ENCODE assay signal across 29 cellular contexts in genomic region chr11:11135820-11136476, GRCh38.
A peak's percentile ranks its signal among the peaks of the same experiment; 100 is the strongest.
DNase-seq lines count a peak whose midpoint lies in the region; ATAC-seq, FAIRE-seq and TF ChIP-seq lines count a peak whose summit lies in the region.
"Had no signal": no experiment of that assay in that cellular context is flagged by ENCODE, and none has a peak within 500 bp of the region (broad histone marks: within the 10 kb centered on the region; RNA-seq: fewer than 3 reads in every experiment).

No MANE protein-coding gene starts in this region.

- in situ Hi-C loops in G401 (cut with HindIII; ENCODE audit: low sequenced_read_pairs): no loop called here

- peak; percentile 50 for FAIRE-seq in GM12892 (lab: Jason Lieb, UNC)
- FAIRE-seq: GM12891 had no signal

- no peak for TF ChIP-seq POLR2A in GM12892 (IDR thresholded peaks at IDR 0.05; ENCODE audit: low read depth, low read length)

- TF ChIP-seq CTCF in LNCaP clone FGC (IDR thresholded peaks at IDR 0.05; ENCODE audit: control insufficient read depth, extremely low read depth, insufficient read depth) (no peak), left lung (IDR thresholded peaks at IDR 0.05) (no peak), Calu3 (IDR thresholded peaks at IDR 0.05; ENCODE audit: unreplicated experiment) (no peak)

- H3K27me3 Mint-ChIP-seq in Calu3 (ENCODE audit: unreplicated experiment): no peaks in the 10 kb centered on the region
- no peaks in the 10 kb centered on the region for H3K27me3 Mint-ChIP-seq in activated naive CD4-positive, alpha-beta T cell treated with anti-CD3 and anti-CD28 coated beads for 36 hours (ENCODE audit: low read depth)

- no peaks in the 10 kb centered on the region for H3K4me1 ChIP-seq in left lung
- H3K4me1 ChIP-seq: adrenal gland, right atrium auricular region, upper lobe of right lung had no signal

- intact Hi-C loops in left lung (cut with DNase I): no loop called here
- intact Hi-C loops in Calu3 (cut with micrococcal nuclease; ENCODE audit: unreplicated experiment): no loop called here
- intact Hi-C loops in activated naive CD4-positive, alpha-beta T cell treated with anti-CD3 and anti-CD28 coated beads for 36 hours (cut with micrococcal nuclease): no loop called here

- H3K36me3 ChIP-seq in left lung: no peaks in the 10 kb centered on the region
- H3K36me3 ChIP-seq: adrenal gland, gastroesophageal sphincter, left ventricle myocardium inferior, right atrium auricular region, upper lobe of right lung had no signal

- no TSS peak for BruUV-seq in Calu3 (replicated peaks; lab: Mats Ljungman, UMichigan)

- CTCF ChIA-PET in Calu3 (lab: Charles Lee): interaction anchor here (0.6 kb wide), 1 partner anchor 391 kb away, joined by 7 read pairs; no protein-coding TSS in a partner anchor
- CTCF ChIA-PET in activated naive CD4-positive, alpha-beta T cell treated with anti-CD3 and anti-CD28 coated beads for 36 hours (lab: Charles Lee): no interaction called here

- DNase-seq in GM12892 (ENCODE audit: insufficient read length) (no peak), LNCaP clone FGC (ENCODE audit: low read depth) (peak; percentile 75), left lung (no peak), renal cortical epithelial cell (ENCODE audit: low read depth) (peak; percentile 12), G401 (ENCODE audit: low spot score) (no peak), Calu3 (no peak)
- DNase-seq in activated naive CD4-positive, alpha-beta T cell treated with anti-CD3 and anti-CD28 coated beads for 36 hours: no peak
- DNase-seq: activated CD4-positive, alpha-beta T cell treated with anti-CD3 and anti-CD28 coated beads, Interleukin-2, amount 50 U/mL, for 1 hour; activated CD8-positive, alpha-beta memory T cell treated with anti-CD3 and anti-CD28 coated beads, Interleukin-2, amount 10 ng/mL, durations not matched to agents 7 days and 5 days; activated naive CD4-positive, alpha-beta T cell treated with Interleukin-2 at 50 U/mL for 16 hours; activated T-cell treated with anti-CD3 and anti-CD28 coated beads, Interleukin-2, amount 50 U/mL, for 48 hours; adrenal gland; body of pancreas; cerebellar nuclear complex; hypothalamus; left ventricle myocardium inferior; natural killer cell; NCI-H1105; NCI-H2029; NCI-H446 treated with DMSO at 0.1 percent for 48 hours; PC-9; Right ventricle myocardium superior; stimulated activated CD4-positive, alpha-beta T cell treated with anti-CD3 and anti-CD28 coated beads, Interleukin-2, amount 100 ng/mL, for 48 hours; T1000; upper lobe of right lung had no signal

- no peaks in the 10 kb centered on the region for H3K9me3 Mint-ChIP-seq in Calu3 (ENCODE audit: low read depth, unreplicated experiment)
- no peaks in the 10 kb centered on the region for H3K9me3 Mint-ChIP-seq in activated naive CD4-positive, alpha-beta T cell treated with anti-CD3 and anti-CD28 coated beads for 36 hours
- H3K9me3 Mint-ChIP-seq: natural killer cell, WTC11 had no signal

- no peaks in the 10 kb centered on the region for H3K27me3 ChIP-seq in left lung
- H3K27me3 ChIP-seq: adrenal gland, body of pancreas, gastroesophageal sphincter, right atrium auricular region, upper lobe of right lung had no signal

- peaks cover 5% of the 10 kb centered on the region for H3K36me3 Mint-ChIP-seq in Calu3 (ENCODE audit: insufficient read depth, unreplicated experiment)
- H3K36me3 Mint-ChIP-seq in activated naive CD4-positive, alpha-beta T cell treated with anti-CD3 and anti-CD28 coated beads for 36 hours (ENCODE audit: low read depth): no peaks in the 10 kb centered on the region
- H3K36me3 Mint-ChIP-seq: activated CD8-positive, alpha-beta memory T cell treated with anti-CD3 and anti-CD28 coated beads, Interleukin-2, amount 10 ng/mL, durations not matched to agents 7 days and 5 days; natural killer cell; WTC11 had no signal

- peaks cover 8% of the 10 kb centered on the region for H3K4me1 Mint-ChIP-seq in Calu3 (ENCODE audit: low read depth, unreplicated experiment)
- H3K4me1 Mint-ChIP-seq in activated naive CD4-positive, alpha-beta T cell treated with anti-CD3 and anti-CD28 coated beads for 36 hours (ENCODE audit: low read depth): peaks cover 18% of the 10 kb centered on the region
- H3K4me1 Mint-ChIP-seq: natural killer cell had no signal

- H3K27ac Mint-ChIP-seq in Calu3 (ENCODE audit: unreplicated experiment): no peak overlapping the region
- H3K27ac Mint-ChIP-seq in activated naive CD4-positive, alpha-beta T cell treated with anti-CD3 and anti-CD28 coated beads for 36 hours: no peak overlapping the region
- H3K27ac Mint-ChIP-seq: activated CD8-positive, alpha-beta memory T cell treated with anti-CD3 and anti-CD28 coated beads, Interleukin-2, amount 10 ng/mL, durations not matched to agents 7 days and 5 days; natural killer cell; WTC11 had no signal

- no peaks in the 10 kb centered on the region for H3K9me3 ChIP-seq in left lung
- H3K9me3 ChIP-seq: adrenal gland, body of pancreas, gastroesophageal sphincter, left ventricle myocardium inferior, right atrium auricular region, upper lobe of right lung had no signal

- H3K27ac ChIP-seq in left lung: no peak overlapping the region
- H3K27ac ChIP-seq: adrenal gland, gastroesophageal sphincter, left ventricle myocardium inferior, PC-9, upper lobe of right lung had no signal

- H3K4me3 Mint-ChIP-seq in Calu3 (ENCODE audit: low read depth, unreplicated experiment): no peak overlapping the region
- no peak overlapping the region for H3K4me3 Mint-ChIP-seq in activated naive CD4-positive, alpha-beta T cell treated with anti-CD3 and anti-CD28 coated beads for 36 hours
- H3K4me3 Mint-ChIP-seq: activated CD8-positive, alpha-beta memory T cell treated with anti-CD3 and anti-CD28 coated beads, Interleukin-2, amount 10 ng/mL, durations not matched to agents 7 days and 5 days; natural killer cell; WTC11 had no signal

- peak; percentile 24 for ATAC-seq in left lung
- ATAC-seq: activated CD8-positive, alpha-beta memory T cell treated with anti-CD3 and anti-CD28 coated beads, Interleukin-2, amount 10 ng/mL, durations not matched to agents 7 days and 5 days; body of pancreas; gastroesophageal sphincter; natural killer cell; upper lobe of right lung; WTC11 had no signal

- H3K4me3 ChIP-seq in LNCaP clone FGC (ENCODE audit: low read depth, low read length) (peak overlapping the region; percentile 16; the same call in 1 of the 2 replicates), left lung (no peak overlapping the region)
- H3K4me3 ChIP-seq: adrenal gland, body of pancreas, gastroesophageal sphincter, left ventricle myocardium inferior, PC-9, right atrium auricular region, upper lobe of right lung had no signal

Comparison
In these comparisons a context has a peak if more than half of its experiments do, and no peak if none do; other contexts are left out.
1. DNase-seq: peak in LNCaP clone FGC (single experiment) and renal cortical epithelial cell (single experiment); none in GM12892 (single experiment), left lung (0 of 2), G401 (single experiment), Calu3 (single experiment) and activated naive CD4-positive, alpha-beta T cell treated with anti-CD3 and anti-CD28 coated beads for 36 hours (single experiment).